In the genomic region with DNA sequence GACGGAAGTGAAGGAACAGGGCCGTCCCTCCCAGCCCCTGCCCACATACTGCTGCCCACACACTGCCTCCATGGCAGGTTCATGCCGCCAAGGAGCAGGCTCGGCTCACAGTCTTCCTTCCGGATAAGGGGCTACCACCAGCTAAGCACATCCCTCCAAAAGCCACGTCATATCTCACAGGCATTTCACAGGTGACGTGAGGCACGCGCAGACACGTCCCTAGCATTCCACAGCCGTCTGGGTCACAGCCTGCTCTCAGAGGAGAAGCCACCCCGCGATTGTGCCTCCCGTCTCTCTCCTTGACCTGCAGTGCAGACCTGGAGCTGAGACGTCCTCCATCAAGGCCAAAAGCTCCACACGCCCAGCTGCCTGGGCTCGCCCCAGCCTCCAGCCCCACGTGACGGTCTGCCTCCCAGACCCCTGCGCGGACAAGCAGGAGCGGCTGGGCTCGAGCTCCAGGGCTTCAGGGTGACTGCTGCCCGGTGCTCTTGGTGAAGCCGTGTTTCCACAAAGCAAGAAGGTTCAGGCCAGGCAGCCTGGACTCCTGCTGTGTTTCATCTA, we compare ENCODE assay signal across 21 cellular contexts.
DNase-seq lines count a peak whose midpoint lies in the region; ATAC-seq, FAIRE-seq and TF ChIP-seq lines count a peak whose summit lies in the region.
"Had no signal": no experiment of that assay in that cellular context is flagged by ENCODE, and none has a peak within 500 bp of the region (broad histone marks: within the 10 kb centered on the region; RNA-seq: fewer than 3 reads in every experiment).

No MANE protein-coding gene starts in this region.

- H3K27me3 Mint-ChIP-seq in CD8-positive, alpha-beta T cell (ENCODE audit: low read depth): no peaks in the 10 kb centered on the region
- H3K27me3 Mint-ChIP-seq in T-helper 2 cell treated with Interferon-gamma antibody and Interleukin-4, amounts not matched to agents 5 μg/mL and 100 μg/mL, for 36 hours (ENCODE audit: low read depth): no peaks in the 10 kb centered on the region

- ATAC-seq in CD8-positive, alpha-beta T cell: no peak
- no peak for ATAC-seq in GM18909 (IDR thresholded peaks at IDR 0.05; ENCODE audit: poor library complexity, unreplicated experiment)
- ATAC-seq: A549, HCT116, HepG2 had no signal

- DNase-seq in CD8-positive, alpha-beta T cell: no peak
- no peak for DNase-seq in HTR-8/SVneo (ENCODE audit: insufficient read length, low spot score)
- peak; percentile 63 for DNase-seq in epithelial cell of esophagus (ENCODE audit: low read depth)
- DNase-seq in ovary: peak; percentile 74 to 89 (median 83)
- DNase-seq in NCI-H2196 (lab: John Stamatoyannopoulos, UW; ENCODE audit: unreplicated experiment): no peak
- no peak for DNase-seq in T-helper 2 cell treated with Interferon-gamma antibody and Interleukin-4, amounts not matched to agents 5 μg/mL and 100 μg/mL, for 36 hours (ENCODE audit: low spot score)
- DNase-seq: DMS53, KG1, NCI-H1048, NCI-H1436 treated with DMSO at 0.1 percent for 48 hours, NCI-H2029 treated with DMSO at 0.1 percent for 48 hours, NCI-H2171 treated with DMSO at 0.1 percent for 48 hours, NCI-H510A, NCI-H82, PC-9 had no signal

- peak; percentile 55 for FAIRE-seq in HTR-8/SVneo (lab: Jason Lieb, UNC)
- FAIRE-seq: A549, HepG2 had no signal

- no peak for TF ChIP-seq EP300 in ovary (IDR thresholded peaks at IDR 0.05)

- peaks cover 52% of the 10 kb centered on the region for H3K4me1 Mint-ChIP-seq in CD8-positive, alpha-beta T cell (ENCODE audit: low read depth)
- H3K4me1 Mint-ChIP-seq in T-helper 2 cell treated with Interferon-gamma antibody and Interleukin-4, amounts not matched to agents 5 μg/mL and 100 μg/mL, for 36 hours (ENCODE audit: low read depth): peaks cover 13% of the 10 kb centered on the region

- POLR2A ChIA-PET in CD8-positive, alpha-beta T cell (lab: Charles Lee): interaction anchor here (0.5 to 0.9 kb wide), 2 partner anchors 41 to 179 kb away, joined by 4 to 7 read pairs; no protein-coding TSS in a partner anchor

- H3K36me3 Mint-ChIP-seq in CD8-positive, alpha-beta T cell: no peaks in the 10 kb centered on the region
- no peaks in the 10 kb centered on the region for H3K36me3 Mint-ChIP-seq in T-helper 2 cell treated with Interferon-gamma antibody and Interleukin-4, amounts not matched to agents 5 μg/mL and 100 μg/mL, for 36 hours (ENCODE audit: low read depth)

- TF ChIP-seq POLR2A in ovary (IDR thresholded peaks at IDR 0.05): no peak

- intact Hi-C loops in CD8-positive, alpha-beta T cell (cut with DNase I, micrococcal nuclease): no loop called here
- intact Hi-C loops in ovary (cut with DNase I): no loop called here

- H3K36me3 ChIP-seq in CD8-positive, alpha-beta T cell (ENCODE audit: insufficient read depth, low read length): no peaks in the 10 kb centered on the region
- no peaks in the 10 kb centered on the region for H3K36me3 ChIP-seq in ovary

- no peak for TF ChIP-seq CTCF in CD8-positive, alpha-beta T cell (IDR thresholded peaks at IDR 0.05)
- no peak for TF ChIP-seq CTCF in epithelial cell of esophagus (IDR thresholded peaks at IDR 0.05; ENCODE audit: insufficient read depth, low read depth, low read length, missing control alignments)
- TF ChIP-seq CTCF in ovary (IDR thresholded peaks at IDR 0.05): no peak

- H3K4me3 ChIP-seq in CD8-positive, alpha-beta T cell (ENCODE audit: low read depth, low read length): no peak overlapping the region
- no peak overlapping the region for H3K4me3 ChIP-seq in epithelial cell of esophagus (ENCODE audit: low read length)
- no peak overlapping the region for H3K4me3 ChIP-seq in ovary
- H3K4me3 ChIP-seq: A549, PC-9 had no signal

- H3K9me3 ChIP-seq in CD8-positive, alpha-beta T cell (ENCODE audit: low read length): no peaks in the 10 kb centered on the region
- no peaks in the 10 kb centered on the region for H3K9me3 ChIP-seq in ovary
- H3K9me3 ChIP-seq: A549, Caco-2 had no signal

- CTCF ChIA-PET in CD8-positive, alpha-beta T cell (lab: Charles Lee): interaction anchor here (0.7 to 2.5 kb wide), 6 partner anchors 10 to 207 kb away, joined by 3 to 18 read pairs (median 6); no protein-coding TSS in a partner anchor

- H3K27ac ChIP-seq in CD8-positive, alpha-beta T cell (ENCODE audit: low read depth, low read length): no peak overlapping the region
- peak overlapping the region in 1 of 2 donors; percentile 79 for H3K27ac ChIP-seq in ovary
- H3K27ac ChIP-seq: A549, PC-9 had no signal

- H3K4me3 Mint-ChIP-seq in CD8-positive, alpha-beta T cell: no peak overlapping the region
- no peak overlapping the region for H3K4me3 Mint-ChIP-seq in T-helper 2 cell treated with Interferon-gamma antibody and Interleukin-4, amounts not matched to agents 5 μg/mL and 100 μg/mL, for 36 hours
- H3K4me3 Mint-ChIP-seq: CD14-positive monocyte had no signal

- H3K4me1 ChIP-seq in CD8-positive, alpha-beta T cell (ENCODE audit: insufficient read depth, low read length): peaks cover 34% of the 10 kb centered on the region
- peaks cover 25% of the 10 kb centered on the region for H3K4me1 ChIP-seq in ovary (ENCODE audit: insufficient read depth)
- H3K4me1 ChIP-seq: Caco-2 had no signal

- H3K27ac Mint-ChIP-seq in CD8-positive, alpha-beta T cell: peak overlapping the region; percentile 32
- no peak overlapping the region for H3K27ac Mint-ChIP-seq in T-helper 2 cell treated with Interferon-gamma antibody and Interleukin-4, amounts not matched to agents 5 μg/mL and 100 μg/mL, for 36 hours

- no peaks in the 10 kb centered on the region for H3K9me3 Mint-ChIP-seq in CD8-positive, alpha-beta T cell
- no peaks in the 10 kb centered on the region for H3K9me3 Mint-ChIP-seq in T-helper 2 cell treated with Interferon-gamma antibody and Interleukin-4, amounts not matched to agents 5 μg/mL and 100 μg/mL, for 36 hours

- H3K27me3 ChIP-seq in CD8-positive, alpha-beta T cell (ENCODE audit: insufficient read depth, low read length): no peaks in the 10 kb centered on the region
- H3K27me3 ChIP-seq in ovary: no peaks in the 10 kb centered on the region

- WGBS in ovary, 3 donors: 21 to 43% (median 23%) methylated on average over 22 to 25 of the region's 25 CpGs

Comparison
In these comparisons a context has a peak if more than half of its experiments do, and no peak if none do; other contexts are left out.
1. DNase-seq: peak in epithelial cell of esophagus (single experiment) and ovary (5 of 5); none in CD8-positive, alpha-beta T cell (0 of 7), HTR-8/SVneo (single experiment), NCI-H2196 (single experiment) and T-helper 2 cell treated with Interferon-gamma antibody and Interleukin-4, amounts not matched to agents 5 μg/mL and 100 μg/mL, for 36 hours (single experiment).